Comparison of ENCODE assay signal across 23 cellular contexts in genomic region chr15:41952003-41952563, GRCh38. TPM values are rescaled to one million over a fixed set of nuclear protein-coding genes. Genes with fewer than 3 reads are reported as not detected.
A peak's percentile ranks its signal among the peaks of the same experiment; 100 is the strongest.
DNase-seq lines count a peak whose midpoint lies in the region; ATAC-seq, FAIRE-seq and TF ChIP-seq lines count a peak whose summit lies in the region.
"Had no signal": no experiment of that assay in that cellular context is flagged by ENCODE, and none has a peak within 500 bp of the region (broad histone marks: within the 10 kb centered on the region; RNA-seq: fewer than 3 reads in every experiment).

No MANE protein-coding gene starts in this region.

- H3K9me1 ChIP-seq in IMR-90 (ENCODE audit: insufficient read depth, low read length): peaks cover 18% of the 10 kb centered on the region
- no peaks in the 10 kb centered on the region for H3K9me1 ChIP-seq in endothelial cell of umbilical vein (replicated peaks; ENCODE audit: control insufficient read depth, extremely low read depth, insufficient read depth, low read length)

- peak overlapping the region; percentile 45 for H3K27ac Mint-ChIP-seq in stimulated activated effector memory CD8-positive, alpha-beta T cell treated with anti-CD3 and anti-CD28 coated beads, Interleukin-12 subunit alpha, Interleukin-12 subunit beta, amount 100 ng/mL, for 72 hours
- H3K27ac Mint-ChIP-seq: memory B cell; stimulated activated naive CD8-positive, alpha-beta T cell treated with anti-CD3 and anti-CD28 coated beads, Interleukin-15, Interleukin-2, amounts not matched to agents 100 ng/mL and 50 ng/mL, for 24 hours had no signal

- BruUV-seq in IMR-90 (replicated peaks; lab: Mats Ljungman, UMichigan) (no TSS peak), endothelial cell of umbilical vein (replicated peaks; lab: Mats Ljungman, UMichigan) (no TSS peak)

- no peak overlapping the region for H3K14ac ChIP-seq in IMR-90 (replicated peaks; ENCODE audit: low read depth, low read length)

- no peak overlapping the region for H2BK5ac ChIP-seq in IMR-90 (ENCODE audit: low read depth, low read length, poor library complexity, severe bottlenecking)

- H3K9me3 ChIP-seq in BLaER1 treated with 17β-estradiol and CSF1 and Interleukin-3, amounts not matched to agents 10 nM and 100 nM (replicated peaks in 1 of 11): no peaks in the 10 kb centered on the region
- H3K9me3 ChIP-seq in IMR-90 (ENCODE audit: control insufficient read depth, insufficient read depth, low read length) (no peaks in the 10 kb centered on the region), endothelial cell of umbilical vein (replicated peaks; ENCODE audit: control insufficient read depth, insufficient read depth, low read length) (no peaks in the 10 kb centered on the region)
- H3K9me3 ChIP-seq: prostate gland, transverse colon had no signal

- H2BK15ac ChIP-seq in IMR-90 (ENCODE audit: low read depth, low read length): no peak overlapping the region

- no peak overlapping the region for H3K56ac ChIP-seq in IMR-90 (ENCODE audit: extremely low read depth, insufficient read depth, low read length)

- H2AFZ ChIP-seq in IMR-90 (replicated peaks; ENCODE audit: low read length, poor library complexity) (no peak overlapping the region), endothelial cell of umbilical vein (ENCODE audit: low read depth, low read length) (no peak overlapping the region)

- H3K18ac ChIP-seq in IMR-90 (ENCODE audit: low read depth, low read length): no peak overlapping the region

- no peak overlapping the region for H4K91ac ChIP-seq in IMR-90 (ENCODE audit: insufficient read depth, low read depth, low read length)

- no peaks in the 10 kb centered on the region for H3K9me3 Mint-ChIP-seq in stimulated activated effector memory CD8-positive, alpha-beta T cell treated with anti-CD3 and anti-CD28 coated beads, Interleukin-12 subunit alpha, Interleukin-12 subunit beta, amount 100 ng/mL, for 72 hours
- H3K9me3 Mint-ChIP-seq: brain; memory B cell; stimulated activated naive CD8-positive, alpha-beta T cell treated with anti-CD3 and anti-CD28 coated beads, Interleukin-15, Interleukin-2, amounts not matched to agents 100 ng/mL and 50 ng/mL, for 24 hours had no signal

- H3K4me3 ChIP-seq in BLaER1 treated with 17β-estradiol and CSF1 and Interleukin-3, amounts not matched to agents 10 nM and 100 nM: no peak overlapping the region
- no peak overlapping the region for H3K4me3 ChIP-seq in IMR-90 (ENCODE audit: insufficient read depth, low read depth, low read length)
- no peak overlapping the region for H3K4me3 ChIP-seq in endothelial cell of umbilical vein (replicated peaks in 1 of 3; ENCODE audit: insufficient read depth in 1 of 3, low read depth in 1 of 3, low read length in 3 of 3)
- H3K4me3 ChIP-seq: prostate gland, transverse colon had no signal

- peaks cover 94% of the 10 kb centered on the region for H3K79me2 ChIP-seq in endothelial cell of umbilical vein (ENCODE audit: control insufficient read depth, insufficient read depth, low read length)

- no peak for TF ChIP-seq RAD21 in IMR-90 (IDR thresholded peaks at IDR 0.05; ENCODE audit: low read length)

- no peak for ATAC-seq in IMR-90 (ENCODE audit: low read depth)
- no peak for ATAC-seq in stimulated activated effector memory CD8-positive, alpha-beta T cell treated with anti-CD3 and anti-CD28 coated beads, Interleukin-12 subunit alpha, Interleukin-12 subunit beta, amount 100 ng/mL, for 72 hours
- no peak for ATAC-seq in HG03565 (IDR thresholded peaks at IDR 0.05; ENCODE audit: unreplicated experiment)
- ATAC-seq: HCT116 had no signal

- H3K27me3 ChIP-seq in BLaER1 treated with 17β-estradiol and CSF1 and Interleukin-3, amounts not matched to agents 10 nM and 100 nM: no peaks in the 10 kb centered on the region
- H3K27me3 ChIP-seq in IMR-90 (ENCODE audit: control insufficient read depth, insufficient read depth, low read length) (no peaks in the 10 kb centered on the region), endothelial cell of umbilical vein (ENCODE audit: control insufficient read depth in 2 of 2, insufficient read depth in 2 of 2, low read length in 2 of 2) (no peaks in the 10 kb centered on the region)
- H3K27me3 ChIP-seq: transverse colon had no signal

- H3K23ac ChIP-seq in IMR-90 (ENCODE audit: low read depth, low read length): no peak overlapping the region

- no peak overlapping the region for H4K5ac ChIP-seq in IMR-90 (ENCODE audit: low read depth, low read length)

- peak overlapping the region; percentile 10; the same call in 1 of the 2 replicates for H2AK5ac ChIP-seq in IMR-90 (ENCODE audit: low read depth, low read length)

- TF ChIP-seq POLR2A in IMR-90 (IDR thresholded peaks at IDR 0.05; ENCODE audit: low read depth, low read length): no peak
- TF ChIP-seq POLR2A in endothelial cell of umbilical vein (IDR thresholded peaks at IDR 0.05; ENCODE audit: low read depth, low read length): no peak

- peaks cover 3 to 92% (median 32%) of the 10 kb centered on the region in 11 experiments; a peak in 15 of 22 replicates for H4K20me1 ChIP-seq in BLaER1 treated with 17β-estradiol and CSF1 and Interleukin-3, amounts not matched to agents 10 nM and 100 nM
- H4K20me1 ChIP-seq in IMR-90 (ENCODE audit: insufficient read depth, low read length): 0 out of 2 replicates have a peak, but pooled peaks cover 3% of the 10 kb centered on the region
- H4K20me1 ChIP-seq in endothelial cell of umbilical vein (replicated peaks; ENCODE audit: control insufficient read depth, extremely low read depth, insufficient read depth, low read length): no peaks in the 10 kb centered on the region

- WGBS in IMR-90 (ENCODE audit: extremely low coverage in 2 of 2, insufficient read length in 1 of 2), 2 experiments: no CpG with 5 or more reads among the region's 12 CpGs

- in situ Hi-C loops in IMR-90 (cut with MboI; ENCODE audit: low sequenced_read_pairs): no loop called here

- peak overlapping the region; percentile 27 to 73 (median 49) for H3K4me2 ChIP-seq in BLaER1 treated with 17β-estradiol and CSF1 and Interleukin-3, amounts not matched to agents 10 nM and 100 nM
- no peak overlapping the region for H3K4me2 ChIP-seq in IMR-90 (ENCODE audit: low read depth, low read length)
- no peak overlapping the region for H3K4me2 ChIP-seq in endothelial cell of umbilical vein (ENCODE audit: insufficient read depth, low read length)

- H3K36me3 Mint-ChIP-seq in stimulated activated effector memory CD8-positive, alpha-beta T cell treated with anti-CD3 and anti-CD28 coated beads, Interleukin-12 subunit alpha, Interleukin-12 subunit beta, amount 100 ng/mL, for 72 hours: peaks cover 66% of the 10 kb centered on the region

- no peak overlapping the region for H3K27ac ChIP-seq in BLaER1 treated with 17β-estradiol and CSF1 and Interleukin-3, amounts not matched to agents 10 nM and 100 nM
- no peak overlapping the region for H3K27ac ChIP-seq in IMR-90 (ENCODE audit: insufficient read depth, low read length)
- H3K27ac ChIP-seq in endothelial cell of umbilical vein (ENCODE audit: insufficient read depth, low read depth, low read length): peak overlapping the region; percentile 22
- H3K27ac ChIP-seq: prostate gland, transverse colon had no signal

- H3K36me3 ChIP-seq in BLaER1 treated with 17β-estradiol and CSF1 and Interleukin-3, amounts not matched to agents 10 nM and 100 nM: peaks cover 18 to 86% (median 41%) of the 10 kb centered on the region in 11 experiments
- H3K36me3 ChIP-seq in IMR-90 (ENCODE audit: control insufficient read depth, insufficient read depth, low read length) (peaks cover 7% of the 10 kb centered on the region), endothelial cell of umbilical vein (ENCODE audit: control insufficient read depth in 2 of 2, extremely low read depth in 1 of 2, insufficient read depth in 2 of 2, low read length in 2 of 2) (peaks cover 18 to 21% of the 10 kb centered on the region in 2 experiments)

- no peak for FAIRE-seq in endothelial cell of umbilical vein (lab: Jason Lieb, UNC)
- FAIRE-seq: TTC549 had no signal

- no peak overlapping the region for H3K4ac ChIP-seq in IMR-90 (ENCODE audit: low read depth, low read length)

- intact Hi-C loops in IMR-90 (cut with micrococcal nuclease): no loop called here
- intact Hi-C loops in endothelial cell of umbilical vein (cut with micrococcal nuclease): no loop called here

- POLR2A ChIA-PET in IMR-90 (lab: Charles Lee; ENCODE audit: unreplicated experiment) (no interaction called here), endothelial cell of umbilical vein (lab: Charles Lee) (no interaction called here)

- dilution Hi-C loops in IMR-90 (cut with HindIII; ENCODE audit: low sequenced_read_pairs, unreplicated experiment): no loop called here
- dilution Hi-C loops in endothelial cell of umbilical vein (cut with MboI; ENCODE audit: extremely low pct_ligation_motif_present, low sequenced_read_pairs): no loop called here

- no peak overlapping the region; a peak in 1 of 22 replicates for H3K9ac ChIP-seq in BLaER1 treated with 17β-estradiol and CSF1 and Interleukin-3, amounts not matched to agents 10 nM and 100 nM
- no peak overlapping the region for H3K9ac ChIP-seq in IMR-90 (ENCODE audit: low read depth, low read length)
- no peak overlapping the region for H3K9ac ChIP-seq in endothelial cell of umbilical vein (replicated peaks; ENCODE audit: extremely low read depth, insufficient read depth, low read length)

- TF ChIP-seq CTCF in IMR-90 (conservative IDR thresholded peaks at IDR 0.05; ENCODE audit: low read depth, low read length) (no peak), endothelial cell of umbilical vein (IDR thresholded peaks at IDR 0.05; ENCODE audit: extremely low read depth in 1 of 2, insufficient read depth in 1 of 2, low read depth in 1 of 2, low read length in 2 of 2) (no peak)

- no peak overlapping the region for H2BK120ac ChIP-seq in IMR-90 (ENCODE audit: low read depth, low read length)

- DNase-seq in IMR-90 (no peak), endothelial cell of umbilical vein (ENCODE audit: low read depth, low spot score) (no peak), RKO (ENCODE audit: low spot score) (no peak), NCI-H187 treated with DMSO at 0.1 percent for 48 hours (lab: John Stamatoyannopoulos, UW) (no peak)
- DNase-seq in stimulated activated effector memory CD8-positive, alpha-beta T cell treated with anti-CD3 and anti-CD28 coated beads, Interleukin-12 subunit alpha, Interleukin-12 subunit beta, amount 100 ng/mL, for 72 hours (ENCODE audit: low spot score in 2 of 2): no peak
- DNase-seq: activated CD4-positive, alpha-beta T cell treated with anti-CD3 and anti-CD28 coated beads, Interleukin-2, amount 50 U/mL, for 48 hours; activated effector memory CD4-positive, alpha-beta T cell treated with anti-CD3 and anti-CD28 coated beads, Interleukin-2, amount 50 U/mL, for 16 hours; C1 segment of cervical spinal cord; effector CD4-positive, alpha-beta T cell; foreskin fibroblast; NCI-H1105 treated with DMSO at 0.1 percent for 48 hours; NCI-H2107; NCI-H774; T-helper 1 cell; transverse colon had no signal

- no peak overlapping the region for H2AK9ac ChIP-seq in IMR-90 (replicated peaks; ENCODE audit: low read depth, low read length, poor library complexity)

- H2BK20ac ChIP-seq in IMR-90 (ENCODE audit: low read depth, low read length): no peak overlapping the region

- H3K4me1 ChIP-seq in BLaER1 treated with 17β-estradiol and CSF1 and Interleukin-3, amounts not matched to agents 10 nM and 100 nM: peaks cover 26 to 43% (median 33%) of the 10 kb centered on the region in 10 experiments
- H3K4me1 ChIP-seq in IMR-90 (ENCODE audit: control insufficient read depth, insufficient read depth, low read length) (peaks cover 16% of the 10 kb centered on the region), endothelial cell of umbilical vein (ENCODE audit: control insufficient read depth, extremely low read depth, insufficient read depth, low read length) (peaks cover 55% of the 10 kb centered on the region)
- H3K4me1 ChIP-seq: prostate gland had no signal

- H4K8ac ChIP-seq in IMR-90 (ENCODE audit: low read depth in 2 of 2, low read length in 2 of 2): no peak overlapping the region

- H3K4me1 Mint-ChIP-seq in stimulated activated effector memory CD8-positive, alpha-beta T cell treated with anti-CD3 and anti-CD28 coated beads, Interleukin-12 subunit alpha, Interleukin-12 subunit beta, amount 100 ng/mL, for 72 hours: peaks cover 20% of the 10 kb centered on the region
- H3K4me1 Mint-ChIP-seq: memory B cell had no signal

- peaks cover 33 to 80% of the 10 kb centered on the region in 2 experiments for H3K79me1 ChIP-seq in IMR-90 (ENCODE audit: low read depth in 1 of 2, low read length in 2 of 2)

- no peak overlapping the region for H3K4me3 Mint-ChIP-seq in stimulated activated effector memory CD8-positive, alpha-beta T cell treated with anti-CD3 and anti-CD28 coated beads, Interleukin-12 subunit alpha, Interleukin-12 subunit beta, amount 100 ng/mL, for 72 hours
- H3K4me3 Mint-ChIP-seq: brain; memory B cell; stimulated activated naive CD8-positive, alpha-beta T cell treated with anti-CD3 and anti-CD28 coated beads, Interleukin-15, Interleukin-2, amounts not matched to agents 100 ng/mL and 50 ng/mL, for 24 hours had no signal

- CTCF ChIA-PET in IMR-90 (lab: Yijun Ruan, JAX) (interaction anchor here (1.0 kb wide), 1 partner anchor 16 kb away, joined by 3 read pairs; no protein-coding TSS in a partner anchor), endothelial cell of umbilical vein (lab: Charles Lee) (interaction anchor here (1.0 to 1.7 kb wide), 4 partner anchors 10 to 47 kb away, joined by 3 to 5 read pairs (median 4); no protein-coding TSS in a partner anchor)

RNA-seq across cellular contexts. Expression of gene EHD4, which starts 20.3 kb away (rescaled TPM):
- total RNA-seq in IMR-90 (2012; rRNA removed) (26.4 and 29.0 TPM in 2 replicates), endothelial cell of umbilical vein (126 and 128 TPM in 2 replicates)
- polyA plus RNA-seq in IMR-90 (2012; rRNA removed) (21.0 and 21.1 TPM in 2 replicates), endothelial cell of umbilical vein (96.7 and 99.1 TPM in 2 replicates)
- polyA plus RNA-seq in IMR-90 (2012; cell fraction: cytosol; rRNA removed): 13.2 and 20.3 TPM in 2 replicates
- 10.2 and 11.2 TPM in 2 replicates for polyA plus RNA-seq in IMR-90 (2012; cell fraction: nucleus; rRNA removed; ENCODE audit: low replicate concordance)
- 88.4 and 97.4 TPM in 2 replicates for polyA plus RNA-seq in endothelial cell of umbilical vein (2011; cell fraction: cytosol; rRNA removed)
- 100 and 105 TPM in 2 replicates for polyA plus RNA-seq in endothelial cell of umbilical vein (2011; cell fraction: nucleus; rRNA removed)
- 39.8 and 70.3 TPM in 2 replicates for polyA plus RNA-seq in endothelial cell of umbilical vein (2012)
- 157 and 160 TPM in 2 replicates for polyA minus RNA-seq in endothelial cell of umbilical vein
- polyA minus RNA-seq in endothelial cell of umbilical vein (2011; cell fraction: cytosol; rRNA and poly(A)+ RNA removed): 11.4 TPM
- 113 and 127 TPM in 2 replicates for polyA minus RNA-seq in endothelial cell of umbilical vein (2011; cell fraction: nucleus; rRNA and poly(A)+ RNA removed)

RNA-seq across cellular contexts. Expression of gene SPTBN5, which starts 58.2 kb away (rescaled TPM):
- total RNA-seq in IMR-90 (2012; rRNA removed): under 0.01 TPM in 2 replicates
- 0.37 and 0.38 TPM in 2 replicates for polyA plus RNA-seq in IMR-90 (2012; rRNA removed)
- 0.10 and 0.12 TPM in 2 replicates for polyA plus RNA-seq in IMR-90 (2012; cell fraction: cytosol; rRNA removed)
- 2.3 and 3.5 TPM in 2 replicates for polyA plus RNA-seq in IMR-90 (2012; cell fraction: nucleus; rRNA removed; ENCODE audit: low replicate concordance)
- 19.0 and 19.2 TPM in 2 replicates for total RNA-seq in endothelial cell of umbilical vein
- polyA plus RNA-seq in endothelial cell of umbilical vein: 12.0 and 12.6 TPM in 2 replicates
- polyA plus RNA-seq in endothelial cell of umbilical vein (2011; cell fraction: cytosol; rRNA removed): 4.1 and 6.6 TPM in 2 replicates
- 128 and 138 TPM in 2 replicates for polyA plus RNA-seq in endothelial cell of umbilical vein (2011; cell fraction: nucleus; rRNA removed)
- 3.0 and 7.8 TPM in 2 replicates for polyA plus RNA-seq in endothelial cell of umbilical vein (2012)
- polyA minus RNA-seq in endothelial cell of umbilical vein: 7.8 and 9.6 TPM in 2 replicates
- polyA minus RNA-seq in endothelial cell of umbilical vein (2011; cell fraction: cytosol; rRNA and poly(A)+ RNA removed): 0.10 TPM
- polyA minus RNA-seq in endothelial cell of umbilical vein (2011; cell fraction: nucleus; rRNA and poly(A)+ RNA removed): 26.4 and 30.1 TPM in 2 replicates

Comparison
In these comparisons a context has a peak if more than half of its experiments do, and no peak if none do; other contexts are left out.
1. H3K4me2 ChIP-seq: peak in BLaER1 treated with 17β-estradiol and CSF1 and Interleukin-3, amounts not matched to agents 10 nM and 100 nM (11 of 11); none in IMR-90 (single experiment) and endothelial cell of umbilical vein (single experiment).
2. RNA of gene SPTBN5, which starts 58.2 kb away (total RNA-seq): 19.0 to 19.2 TPM in endothelial cell of umbilical vein; under 0.01 TPM in IMR-90; every median in the first group is over 10 times any median in the second.